9 cellular contexts compared by ENCODE assay signal in genomic region chr9:101711330-101711941, GRCh38. TPM values are rescaled to one million over a fixed set of nuclear protein-coding genes. Genes with fewer than 3 reads are reported as not detected.
DNase-seq lines count a peak whose midpoint lies in the region; ATAC-seq and TF ChIP-seq lines count a peak whose summit lies in the region.
"Had no signal": no experiment of that assay in that cellular context is flagged by ENCODE, and none has a peak within 500 bp of the region (broad histone marks: within the 10 kb centered on the region; RNA-seq: fewer than 3 reads in every experiment).

No MANE protein-coding gene starts in this region.

- POLR2A ChIA-PET in IMR-90 (lab: Charles Lee; ENCODE audit: unreplicated experiment): no interaction called here

- H2AK9ac ChIP-seq in IMR-90 (replicated peaks; ENCODE audit: low read depth, low read length, poor library complexity): no peak overlapping the region

- no peak overlapping the region for H2BK20ac ChIP-seq in IMR-90 (ENCODE audit: low read depth, low read length)

- no peaks in the 10 kb centered on the region; the same call in 1 of the 2 replicates for H3K9me1 ChIP-seq in IMR-90 (ENCODE audit: insufficient read depth, low read length)

- no peak overlapping the region for H4K91ac ChIP-seq in IMR-90 (ENCODE audit: insufficient read depth, low read depth, low read length)

- peak; percentile 16 for DNase-seq in EL
- DNase-seq in IMR-90: no peak
- DNase-seq in activated T-cell treated with anti-CD3 and anti-CD28 coated beads, Interleukin-2, amount 50 U/mL, for 72 hours: peak; percentile 31 to 35
- peak; percentile 47 for DNase-seq in neural progenitor cell (ENCODE audit: low spot score)
- DNase-seq in retina: no peak
- no peak for DNase-seq in tibial artery
- no peak for DNase-seq in nucleus accumbens (lab: John Stamatoyannopoulos, UW)

- H3K4me1 Mint-ChIP-seq in activated T-cell treated with anti-CD3 and anti-CD28 coated beads, Interleukin-2, amount 50 U/mL, for 72 hours (ENCODE audit: low read depth): no peaks in the 10 kb centered on the region
- H3K4me1 Mint-ChIP-seq in neural progenitor cell: peaks cover 13% of the 10 kb centered on the region

- H3K23ac ChIP-seq in IMR-90 (ENCODE audit: low read depth, low read length): no peak overlapping the region

- no peak overlapping the region for H3K4me2 ChIP-seq in IMR-90 (ENCODE audit: low read depth, low read length)
- no peak overlapping the region for H3K4me2 ChIP-seq in neural progenitor cell

- TF ChIP-seq CTCF in IMR-90 (conservative IDR thresholded peaks at IDR 0.05; ENCODE audit: low read depth, low read length) (peak; percentile 45; the same call in 1 of the 2 replicates), neural progenitor cell (IDR thresholded peaks at IDR 0.05) (peak; percentile 85), tibial artery (IDR thresholded peaks at IDR 0.05) (no peak)

- H2BK15ac ChIP-seq in IMR-90 (ENCODE audit: low read depth, low read length): no peak overlapping the region

- ATAC-seq in GM19463 (IDR thresholded peaks at IDR 0.05; ENCODE audit: unreplicated experiment) (peak; percentile 89), IMR-90 (ENCODE audit: low read depth) (no peak)
- no peak for ATAC-seq in activated T-cell treated with anti-CD3 and anti-CD28 coated beads, Interleukin-2, amount 50 U/mL, for 72 hours (replicated peaks in 1 of 2)

- H3K4me1 ChIP-seq in IMR-90 (ENCODE audit: control insufficient read depth, insufficient read depth, low read length) (no peaks in the 10 kb centered on the region), neural progenitor cell (no peaks in the 10 kb centered on the region), tibial artery (no peaks in the 10 kb centered on the region)

- H3K27ac Mint-ChIP-seq in activated T-cell treated with anti-CD3 and anti-CD28 coated beads, Interleukin-2, amount 50 U/mL, for 72 hours: no peak overlapping the region
- H3K27ac Mint-ChIP-seq in neural progenitor cell: no peak overlapping the region
- H3K27ac Mint-ChIP-seq: T-helper 1 cell treated with Interleukin-12 subunit alpha and Interleukin-12 subunit beta and Interleukin-4 antibody, amounts not matched to agents 30 μg/mL and 1 μg/mL, for 36 hours had no signal

- intact Hi-C loops in IMR-90 (cut with micrococcal nuclease): no loop called here
- intact Hi-C loops in tibial artery (cut with DNase I; ENCODE audit: low total_unique reads): no loop called here

- H4K8ac ChIP-seq in IMR-90 (ENCODE audit: low read depth in 2 of 2, low read length in 2 of 2): no peak overlapping the region

- H3K9me3 ChIP-seq in IMR-90 (ENCODE audit: control insufficient read depth, insufficient read depth, low read length) (no peaks in the 10 kb centered on the region), neural progenitor cell (ENCODE audit: low read depth) (no peaks in the 10 kb centered on the region), tibial artery (no peaks in the 10 kb centered on the region)

- H3K4me3 Mint-ChIP-seq in activated T-cell treated with anti-CD3 and anti-CD28 coated beads, Interleukin-2, amount 50 U/mL, for 72 hours: no peak overlapping the region
- no peak overlapping the region for H3K4me3 Mint-ChIP-seq in neural progenitor cell
- H3K4me3 Mint-ChIP-seq: T-helper 1 cell treated with Interleukin-12 subunit alpha and Interleukin-12 subunit beta and Interleukin-4 antibody, amounts not matched to agents 30 μg/mL and 1 μg/mL, for 36 hours had no signal

- H4K20me1 ChIP-seq in IMR-90 (ENCODE audit: insufficient read depth, low read length) (no peaks in the 10 kb centered on the region), neural progenitor cell (ENCODE audit: low read depth) (no peaks in the 10 kb centered on the region)

- no peak overlapping the region for H3K9ac ChIP-seq in IMR-90 (ENCODE audit: low read depth, low read length)
- no peak overlapping the region for H3K9ac ChIP-seq in neural progenitor cell

- BruUV-seq in IMR-90 (replicated peaks; lab: Mats Ljungman, UMichigan): no TSS peak

- H2AFZ ChIP-seq in IMR-90 (replicated peaks; ENCODE audit: low read length, poor library complexity) (peak overlapping the region; percentile 72), neural progenitor cell (replicated peaks) (no peak overlapping the region)

- no peak overlapping the region for H3K56ac ChIP-seq in IMR-90 (ENCODE audit: extremely low read depth, insufficient read depth, low read length)

- no peaks in the 10 kb centered on the region for H3K79me1 ChIP-seq in IMR-90 (ENCODE audit: low read depth in 1 of 2, low read length in 2 of 2)

- H3K27me3 ChIP-seq in IMR-90 (ENCODE audit: control insufficient read depth, insufficient read depth, low read length) (no peaks in the 10 kb centered on the region), neural progenitor cell (peaks cover 35% of the 10 kb centered on the region), tibial artery (peaks cover 0 to 5% of the 10 kb centered on the region in 2 donors)

- in situ Hi-C loops in IMR-90 (cut with MboI; ENCODE audit: low sequenced_read_pairs): no loop called here

- H3K4me3 ChIP-seq in IMR-90 (ENCODE audit: insufficient read depth, low read depth, low read length) (no peak overlapping the region), neural progenitor cell (no peak overlapping the region), tibial artery (no peak overlapping the region)

- no peak for TF ChIP-seq POLR2A in IMR-90 (IDR thresholded peaks at IDR 0.05; ENCODE audit: low read depth, low read length)

- no peaks in the 10 kb centered on the region for H3K9me3 Mint-ChIP-seq in activated T-cell treated with anti-CD3 and anti-CD28 coated beads, Interleukin-2, amount 50 U/mL, for 72 hours
- no peaks in the 10 kb centered on the region for H3K9me3 Mint-ChIP-seq in neural progenitor cell
- H3K9me3 Mint-ChIP-seq: T-helper 1 cell treated with Interleukin-12 subunit alpha and Interleukin-12 subunit beta and Interleukin-4 antibody, amounts not matched to agents 30 μg/mL and 1 μg/mL, for 36 hours had no signal

- H3K4ac ChIP-seq in IMR-90 (ENCODE audit: low read depth, low read length): no peak overlapping the region

- H2AK5ac ChIP-seq in IMR-90 (ENCODE audit: low read depth, low read length): no peak overlapping the region

- H3K27ac ChIP-seq in IMR-90 (ENCODE audit: insufficient read depth, low read length) (no peak overlapping the region), neural progenitor cell (no peak overlapping the region), tibial artery (no peak overlapping the region)

- H2BK5ac ChIP-seq in IMR-90 (ENCODE audit: low read depth, low read length, poor library complexity, severe bottlenecking): no peak overlapping the region

- no peak overlapping the region for H4K5ac ChIP-seq in IMR-90 (ENCODE audit: low read depth, low read length)

- CTCF ChIA-PET in IMR-90 (lab: Yijun Ruan, JAX): interaction anchor here (2.0 kb wide), 1 partner anchor 16 kb away, joined by 6 read pairs; no protein-coding TSS in a partner anchor

- peaks cover 36% of the 10 kb centered on the region for H3K27me3 Mint-ChIP-seq in activated T-cell treated with anti-CD3 and anti-CD28 coated beads, Interleukin-2, amount 50 U/mL, for 72 hours (ENCODE audit: low read depth)
- no peaks in the 10 kb centered on the region for H3K27me3 Mint-ChIP-seq in neural progenitor cell (ENCODE audit: insufficient read depth, low read depth)

- TF ChIP-seq RAD21 in IMR-90 (IDR thresholded peaks at IDR 0.05; ENCODE audit: low read length): no peak

- WGBS in IMR-90 (ENCODE audit: extremely low coverage in 2 of 2, insufficient read length in 1 of 2), 2 experiments: 100% methylated on average over 3 of the region's 10 CpGs; no CpG with 5 or more reads in 1 of the 2 experiments

- no peak overlapping the region for H3K14ac ChIP-seq in IMR-90 (replicated peaks; ENCODE audit: low read depth, low read length)

- no peaks in the 10 kb centered on the region for H3K36me3 Mint-ChIP-seq in activated T-cell treated with anti-CD3 and anti-CD28 coated beads, Interleukin-2, amount 50 U/mL, for 72 hours (ENCODE audit: insufficient read depth in 2 of 2)
- no peaks in the 10 kb centered on the region for H3K36me3 Mint-ChIP-seq in neural progenitor cell

- H2BK120ac ChIP-seq in IMR-90 (ENCODE audit: low read depth, low read length): no peak overlapping the region

- dilution Hi-C loops in IMR-90 (cut with HindIII; ENCODE audit: low sequenced_read_pairs, unreplicated experiment): no loop called here

- H3K36me3 ChIP-seq in IMR-90 (ENCODE audit: control insufficient read depth, insufficient read depth, low read length) (no peaks in the 10 kb centered on the region), neural progenitor cell (no peaks in the 10 kb centered on the region), tibial artery (no peaks in the 10 kb centered on the region)

- H3K79me2 ChIP-seq in neural progenitor cell (ENCODE audit: low read depth): no peaks in the 10 kb centered on the region

- H3F3A ChIP-seq in neural progenitor cell (ENCODE audit: low read depth): no peaks in the 10 kb centered on the region

- no peak overlapping the region for H3K18ac ChIP-seq in IMR-90 (ENCODE audit: low read depth, low read length)

TF ChIP-seq in IMR-90, 13 proteins besides CTCF, POLR2A, EP300 and RAD21:
- no peak for TF ChIP-seq CEBPB (IDR thresholded peaks at IDR 0.05; ENCODE audit: low read depth, low read length)
- TF ChIP-seq NFE2L2 (IDR thresholded peaks at IDR 0.05; ENCODE audit: low read depth, low read length): no peak
- peak; percentile 26; the same call in 1 of the 2 replicates for TF ChIP-seq SMC3 (IDR thresholded peaks at IDR 0.05; ENCODE audit: low read depth, low read length)
- TF ChIP-seq ELK1 (IDR thresholded peaks at IDR 0.05; ENCODE audit: borderline replicate concordance, low read depth, low read length): no peak
- no peak for TF ChIP-seq MAFK (IDR thresholded peaks at IDR 0.05; ENCODE audit: low read depth, low read length)
- TF ChIP-seq MXI1 (IDR thresholded peaks at IDR 0.05; ENCODE audit: borderline replicate concordance, low read depth, low read length): no peak

RNA-seq across cellular contexts. Expression of gene GRIN3A, which starts 27.0 kb away (rescaled TPM):
- not detected in 2 replicates for total RNA-seq in IMR-90 (2012; rRNA removed)
- not detected in 2 replicates for polyA plus RNA-seq in IMR-90 (2012; rRNA removed)
- polyA plus RNA-seq in IMR-90 (2012; cell fraction: cytosol; rRNA removed): not detected in 2 replicates
- not detected in 2 replicates for polyA plus RNA-seq in IMR-90 (2012; cell fraction: nucleus; rRNA removed; ENCODE audit: low replicate concordance)
- not detected for total RNA-seq in activated T-cell treated with anti-CD3 and anti-CD28 coated beads, Interleukin-2, amount 50 U/mL, for 72 hours
- total RNA-seq in neural progenitor cell (ENCODE audit: low replicate concordance): not detected in 2 replicates

Comparison
In these comparisons a context has a peak if more than half of its experiments do, and no peak if none do; other contexts are left out.
1. DNase-seq: peak in EL (single experiment), activated T-cell treated with anti-CD3 and anti-CD28 coated beads, Interleukin-2, amount 50 U/mL, for 72 hours (2 of 2) and neural progenitor cell (single experiment); none in IMR-90 (single experiment), retina (single experiment), tibial artery (0 of 2) and nucleus accumbens (0 of 56).
2. CTCF ChIP-seq: peak in IMR-90 (single experiment) and neural progenitor cell (single experiment); none in tibial artery (0 of 2).